17 cellular contexts compared by ENCODE assay signal in genomic region chr2:239730897-239731296, GRCh38.
"Had no signal": no experiment of that assay in that cellular context is flagged by ENCODE, and none has a peak within 500 bp of the region (broad histone marks: within the 10 kb centered on the region; RNA-seq: fewer than 3 reads in every experiment).

No MANE protein-coding gene starts in this region.

- H3K27ac ChIP-seq: ascending aorta, brain microvascular endothelial cell, colonic mucosa, esophagus squamous epithelium, gastrocnemius medialis, tibial artery had no signal

- H3K4me1 ChIP-seq: colonic mucosa, gastrocnemius medialis had no signal

- ATAC-seq: gastrocnemius medialis; left ventricle myocardium superior; stimulated activated naive CD8-positive, alpha-beta T cell treated with anti-CD3 and anti-CD28 coated beads, Interleukin-15, Interleukin-2, amounts not matched to agents 100 U/mL and 50 U/mL, for 24 hours had no signal

- H3K36me3 ChIP-seq: ascending aorta, brain microvascular endothelial cell, colonic mucosa, esophagus squamous epithelium, gastrocnemius medialis, tibial artery had no signal

- H3K27me3 Mint-ChIP-seq: activated CD4-positive, alpha-beta T cell treated with anti-CD3 and anti-CD28 coated beads for 36 hours; activated naive CD4-positive, alpha-beta T cell treated with anti-CD3 and anti-CD28 coated beads, Interleukin-2, amount 10 ng/mL, durations not matched to agents 7 days and 5 days had no signal

- H3K4me3 ChIP-seq: ascending aorta, colonic mucosa, esophagus squamous epithelium, gastrocnemius medialis, tibial artery had no signal

- H3K27me3 ChIP-seq: ascending aorta, brain microvascular endothelial cell, colonic mucosa, gastrocnemius medialis had no signal

- DNase-seq: activated naive CD4-positive, alpha-beta T cell treated with anti-CD3 and anti-CD28 coated beads, Interleukin-2, amount 10 ng/mL, durations not matched to agents 7 days and 5 days; activated T-cell treated with anti-CD3 and anti-CD28 coated beads, Interleukin-2, amount 50 U/mL, for 72 hours; brain microvascular endothelial cell; central memory CD4-positive, alpha-beta T cell; colonic mucosa; esophagus squamous epithelium; gastrocnemius medialis; hypothalamus; left ventricle myocardium superior; stimulated activated CD4-positive, alpha-beta T cell treated with anti-CD3 and anti-CD28 coated beads, Interleukin-4, amount 100 ng/mL, for 24 hours; stimulated activated naive CD8-positive, alpha-beta T cell treated with anti-CD3 and anti-CD28 coated beads, Interleukin-15, Interleukin-2, amounts not matched to agents 100 U/mL and 50 U/mL, for 24 hours; T1000 had no signal

- H3K4me3 Mint-ChIP-seq: activated CD4-positive, alpha-beta T cell treated with anti-CD3 and anti-CD28 coated beads for 36 hours; activated naive CD4-positive, alpha-beta T cell treated with anti-CD3 and anti-CD28 coated beads, Interleukin-2, amount 10 ng/mL, durations not matched to agents 7 days and 5 days; activated T-cell treated with anti-CD3 and anti-CD28 coated beads, Interleukin-2, amount 50 U/mL, for 72 hours; nephron; WTC11 had no signal

- H3K36me3 Mint-ChIP-seq: activated naive CD4-positive, alpha-beta T cell treated with anti-CD3 and anti-CD28 coated beads, Interleukin-2, amount 10 ng/mL, durations not matched to agents 7 days and 5 days had no signal

- H3K4me1 Mint-ChIP-seq: activated CD4-positive, alpha-beta T cell treated with anti-CD3 and anti-CD28 coated beads for 36 hours; activated naive CD4-positive, alpha-beta T cell treated with anti-CD3 and anti-CD28 coated beads, Interleukin-2, amount 10 ng/mL, durations not matched to agents 7 days and 5 days had no signal

- H3K27ac Mint-ChIP-seq: activated CD4-positive, alpha-beta T cell treated with anti-CD3 and anti-CD28 coated beads for 36 hours; activated naive CD4-positive, alpha-beta T cell treated with anti-CD3 and anti-CD28 coated beads, Interleukin-2, amount 10 ng/mL, durations not matched to agents 7 days and 5 days; activated T-cell treated with anti-CD3 and anti-CD28 coated beads, Interleukin-2, amount 50 U/mL, for 72 hours; nephron; WTC11 had no signal

- H3K9me3 ChIP-seq: ascending aorta, colonic mucosa, esophagus squamous epithelium, gastrocnemius medialis, tibial artery had no signal

- H3K9me3 Mint-ChIP-seq: nephron had no signal
